26 cellular contexts compared by ENCODE assay signal in genomic region chr14:88505621-88506020, GRCh38. TPM values are rescaled to one million over a fixed set of nuclear protein-coding genes. Genes with fewer than 3 reads are reported as not detected.
"Had no signal": no experiment of that assay in that cellular context is flagged by ENCODE, and none has a peak within 500 bp of the region (broad histone marks: within the 10 kb centered on the region; RNA-seq: fewer than 3 reads in every experiment).

No MANE protein-coding gene starts in this region.

- ATAC-seq: activated CD4-positive, CD25-positive, alpha-beta regulatory T cell treated with anti-CD3 and anti-CD28 coated beads, Interleukin-2, amount 50 U/mL, for 24 hours; activated CD8-positive, alpha-beta memory T cell treated with anti-CD3 and anti-CD28 coated beads, Interleukin-2, amount 10 ng/mL, durations not matched to agents 7 days and 5 days; effector memory CD8-positive, alpha-beta T cell; esophagus mucosa; left lobe of liver; naive thymus-derived CD4-positive, alpha-beta T cell had no signal

- H3K36me3 ChIP-seq: neural progenitor cell had no signal

- H3K9me3 ChIP-seq: colonic mucosa, thoracic aorta, upper lobe of left lung had no signal

- H2AFZ ChIP-seq: hepatocyte, neural progenitor cell had no signal

- H3K4me3 ChIP-seq: colonic mucosa, dorsolateral prefrontal cortex, hepatocyte, lung, neural progenitor cell, thoracic aorta, upper lobe of left lung had no signal

- H3K4me2 ChIP-seq: hepatocyte, neural progenitor cell had no signal

- H3K4me3 Mint-ChIP-seq: activated CD4-positive, alpha-beta memory T cell treated with anti-CD3 and anti-CD28 coated beads, Interleukin-2, amount 10 ng/mL, durations not matched to agents 7 days and 5 days; activated CD4-positive, alpha-beta T cell treated with anti-CD3 and anti-CD28 coated beads, Interleukin-2, amount 10 ng/mL, durations not matched to agents 24 days and 14 days; activated CD8-positive, alpha-beta memory T cell treated with anti-CD3 and anti-CD28 coated beads, Interleukin-2, amount 10 ng/mL, durations not matched to agents 7 days and 5 days; activated naive CD4-positive, alpha-beta T cell treated with anti-CD3 and anti-CD28 coated beads, Interleukin-2, amount 10 ng/mL, durations not matched to agents 7 days and 5 days; effector memory CD8-positive, alpha-beta T cell; immature natural killer cell; naive thymus-derived CD4-positive, alpha-beta T cell; neural progenitor cell had no signal

- H3K79me2 ChIP-seq: hepatocyte had no signal

- H3K9ac ChIP-seq: neural progenitor cell had no signal

- H3K4me1 Mint-ChIP-seq: activated CD4-positive, alpha-beta memory T cell treated with anti-CD3 and anti-CD28 coated beads, Interleukin-2, amount 10 ng/mL, durations not matched to agents 7 days and 5 days; activated CD4-positive, alpha-beta T cell treated with anti-CD3 and anti-CD28 coated beads, Interleukin-2, amount 10 ng/mL, durations not matched to agents 24 days and 14 days; activated CD8-positive, alpha-beta memory T cell treated with anti-CD3 and anti-CD28 coated beads, Interleukin-2, amount 10 ng/mL, durations not matched to agents 7 days and 5 days; activated naive CD4-positive, alpha-beta T cell treated with anti-CD3 and anti-CD28 coated beads, Interleukin-2, amount 10 ng/mL, durations not matched to agents 7 days and 5 days; immature natural killer cell; naive thymus-derived CD4-positive, alpha-beta T cell had no signal

- H3K27ac ChIP-seq: dorsolateral prefrontal cortex, hepatocyte, neural progenitor cell, thoracic aorta, upper lobe of left lung, VCaP had no signal

- H3K9me3 Mint-ChIP-seq: activated CD4-positive, alpha-beta memory T cell treated with anti-CD3 and anti-CD28 coated beads, Interleukin-2, amount 10 ng/mL, durations not matched to agents 7 days and 5 days; activated CD4-positive, alpha-beta T cell treated with anti-CD3 and anti-CD28 coated beads, Interleukin-2, amount 10 ng/mL, durations not matched to agents 24 days and 14 days; activated naive CD4-positive, alpha-beta T cell treated with anti-CD3 and anti-CD28 coated beads, Interleukin-2, amount 10 ng/mL, durations not matched to agents 7 days and 5 days; effector memory CD8-positive, alpha-beta T cell; immature natural killer cell; neural progenitor cell had no signal

- DNase-seq: activated CD4-positive, alpha-beta memory T cell treated with anti-CD3 and anti-CD28 coated beads, Interleukin-2, amount 10 ng/mL, durations not matched to agents 7 days and 5 days; activated CD4-positive, alpha-beta T cell treated with anti-CD3 and anti-CD28 coated beads, Interleukin-2, amount 10 ng/mL, durations not matched to agents 24 days and 14 days; activated CD8-positive, alpha-beta memory T cell treated with anti-CD3 and anti-CD28 coated beads, Interleukin-2, amount 10 ng/mL, durations not matched to agents 7 days and 5 days; activated effector memory CD4-positive, alpha-beta T cell treated with anti-CD3 and anti-CD28 coated beads, Interleukin-2, amount 50 U/mL, for 16 hours; activated naive CD4-positive, alpha-beta T cell treated with anti-CD3 and anti-CD28 coated beads, Interleukin-2, amount 10 ng/mL, durations not matched to agents 7 days and 5 days; activated T-cell treated with anti-CD3 and anti-CD28 coated beads for 4 hours; amygdala; colonic mucosa; dorsolateral prefrontal cortex; effector memory CD8-positive, alpha-beta T cell; foreskin melanocyte; glutamatergic neuron; immature natural killer cell; naive thymus-derived CD4-positive, alpha-beta T cell; posterior cingulate gyrus; stimulated activated CD4-positive, alpha-beta T cell treated with anti-CD3 and anti-CD28 coated beads, Interleukin-4, amount 100 ng/mL, for 1 hour; stimulated activated naive CD4-positive, alpha-beta T cell; upper lobe of left lung had no signal

- H3K36me3 Mint-ChIP-seq: activated CD8-positive, alpha-beta memory T cell treated with anti-CD3 and anti-CD28 coated beads, Interleukin-2, amount 10 ng/mL, durations not matched to agents 7 days and 5 days; activated naive CD4-positive, alpha-beta T cell treated with anti-CD3 and anti-CD28 coated beads, Interleukin-2, amount 10 ng/mL, durations not matched to agents 7 days and 5 days; immature natural killer cell; naive thymus-derived CD4-positive, alpha-beta T cell had no signal

- H3K4me1 ChIP-seq: colonic mucosa, neural progenitor cell, upper lobe of left lung had no signal

- H3K27ac Mint-ChIP-seq: activated CD4-positive, alpha-beta memory T cell treated with anti-CD3 and anti-CD28 coated beads, Interleukin-2, amount 10 ng/mL, durations not matched to agents 7 days and 5 days; activated CD4-positive, alpha-beta T cell treated with anti-CD3 and anti-CD28 coated beads, Interleukin-2, amount 10 ng/mL, durations not matched to agents 24 days and 14 days; activated CD8-positive, alpha-beta memory T cell treated with anti-CD3 and anti-CD28 coated beads, Interleukin-2, amount 10 ng/mL, durations not matched to agents 7 days and 5 days; activated naive CD4-positive, alpha-beta T cell treated with anti-CD3 and anti-CD28 coated beads, Interleukin-2, amount 10 ng/mL, durations not matched to agents 7 days and 5 days; effector memory CD8-positive, alpha-beta T cell; immature natural killer cell; naive thymus-derived CD4-positive, alpha-beta T cell; neural progenitor cell had no signal

- H3K27me3 ChIP-seq: colonic mucosa, dorsolateral prefrontal cortex, hepatocyte, neural progenitor cell, upper lobe of left lung had no signal

RNA-seq across cellular contexts. Expression of gene PTPN21, which starts 49.2 kb away (rescaled TPM):
- total RNA-seq: activated CD4-positive, alpha-beta memory T cell treated with anti-CD3 and anti-CD28 coated beads, Interleukin-2, amount 10 ng/mL, durations not matched to agents 7 days and 5 days had no signal
